In the genomic region with DNA sequence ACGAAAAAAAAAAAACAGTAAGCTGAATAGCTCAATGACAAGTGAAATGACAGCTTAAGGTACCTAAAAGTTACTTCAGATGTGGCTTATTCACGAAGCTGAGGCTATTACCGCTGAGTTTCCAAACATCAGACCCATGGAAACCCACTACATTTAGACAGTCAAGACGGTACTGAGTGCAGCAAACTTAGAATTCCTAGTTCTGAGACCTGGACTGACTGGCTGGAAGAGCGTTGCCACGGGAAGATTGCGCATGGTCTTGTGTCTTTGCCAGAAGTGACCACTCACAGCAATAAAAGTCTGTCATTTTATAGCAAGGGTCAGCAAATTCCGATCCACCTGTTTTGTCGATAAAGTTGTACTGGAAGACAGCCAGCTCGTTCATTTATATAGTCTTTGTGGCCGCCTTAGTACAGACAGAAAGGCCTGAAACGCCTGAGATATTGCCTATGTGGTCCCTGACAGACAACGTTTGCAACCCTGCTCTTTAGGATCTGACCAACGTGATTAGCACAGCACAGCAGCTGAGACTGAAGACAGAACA, we compare ENCODE assay signal across 29 cellular contexts. TPM values are rescaled to one million over a fixed set of nuclear protein-coding genes. Genes with fewer than 3 reads are reported as not detected.
"Had no signal": no experiment of that assay in that cellular context is flagged by ENCODE, and none has a peak within 500 bp of the region (broad histone marks: within the 10 kb centered on the region; RNA-seq: fewer than 3 reads in every experiment).

No MANE protein-coding gene starts in this region.

- FAIRE-seq: astrocyte had no signal

- H3K27me3 Mint-ChIP-seq: activated naive CD4-positive, alpha-beta T cell treated with anti-CD3 and anti-CD28 coated beads, Interleukin-2, amount 50 U/mL, for 24 hours; brain; central memory CD8-positive, alpha-beta T cell; IgD-negative memory B cell had no signal

- H3K4me1 Mint-ChIP-seq: activated naive CD4-positive, alpha-beta T cell treated with anti-CD3 and anti-CD28 coated beads, Interleukin-2, amount 50 U/mL, for 24 hours; brain; central memory CD8-positive, alpha-beta T cell; IgD-negative memory B cell had no signal

- H3K9me3 ChIP-seq: Peyer's patch, SJCRH30, SK-N-SH had no signal

- H3K27ac ChIP-seq: Peyer's patch, RWPE1, SJCRH30 had no signal

- DNase-seq: activated CD4-positive, alpha-beta T cell treated with anti-CD3 and anti-CD28 coated beads for 4 hours; activated CD4-positive, alpha-beta T cell treated with anti-CD3 and anti-CD28 coated beads, Interleukin-2, amount 50 U/mL, for 4 hours; activated CD8-positive, alpha-beta memory T cell treated with anti-CD3 and anti-CD28 coated beads, Interleukin-2, amount 50 U/mL, for 48 hours; activated CD8-positive, alpha-beta T cell treated with anti-CD3 and anti-CD28 coated beads, Interleukin-2, amount 10 ng/mL, durations not matched to agents 7 days and 5 days; activated gamma-delta T cell treated with Interleukin-2 at 50 U/mL for 16 hours; activated T-cell treated with anti-CD3 and anti-CD28 coated beads, Interleukin-2, amount 50 U/mL, for 48 hours; amygdala; Karpas-422; MM.1S; NCI-H1105; NCI-H1436; NCI-H1694 treated with DMSO at 0.1 percent for 48 hours; NCI-H2029 treated with DMSO at 0.1 percent for 48 hours; NCI-H510A treated with DMSO at 0.1 percent for 48 hours; NCI-H69; Peyer's patch; Right ventricle myocardium superior; SJCRH30; SK-N-SH; T-helper 1 cell had no signal

- H3K9ac ChIP-seq: SK-N-SH had no signal

- H3K27me3 ChIP-seq: Peyer's patch, SJCRH30 had no signal

- H3K4me3 ChIP-seq: Peyer's patch, SJCRH30 had no signal

- H3K27ac Mint-ChIP-seq: activated CD8-positive, alpha-beta T cell treated with anti-CD3 and anti-CD28 coated beads, Interleukin-2, amount 10 ng/mL, durations not matched to agents 7 days and 5 days; activated naive CD4-positive, alpha-beta T cell treated with anti-CD3 and anti-CD28 coated beads, Interleukin-2, amount 50 U/mL, for 24 hours; activated T-helper 2 cell treated with anti-CD3 and anti-CD28 coated beads, Interferon-gamma antibody, Interleukin-2, Interleukin-4, amounts not matched to agents 10 μg/mL and 5 μg/mL and 100 μg/mL, durations not matched to agents 14 hours and 24 hours and 36 hours; IgD-negative memory B cell had no signal

- H3K4me1 ChIP-seq: Peyer's patch, SJCRH30 had no signal

- ATAC-seq: activated CD4-positive, CD25-positive, alpha-beta regulatory T cell treated with anti-CD3 and anti-CD28 coated beads, Interleukin-2, amount 50 U/mL, for 24 hours; activated CD8-positive, alpha-beta T cell treated with anti-CD3 and anti-CD28 coated beads, Interleukin-2, amount 10 ng/mL, durations not matched to agents 7 days and 5 days had no signal

- H3K4me3 Mint-ChIP-seq: activated CD8-positive, alpha-beta T cell treated with anti-CD3 and anti-CD28 coated beads, Interleukin-2, amount 10 ng/mL, durations not matched to agents 7 days and 5 days; activated naive CD4-positive, alpha-beta T cell treated with anti-CD3 and anti-CD28 coated beads, Interleukin-2, amount 50 U/mL, for 24 hours; brain; central memory CD8-positive, alpha-beta T cell; IgD-negative memory B cell had no signal

- H3K4me2 ChIP-seq: SK-N-SH had no signal

- H3K9me3 Mint-ChIP-seq: activated naive CD4-positive, alpha-beta T cell treated with anti-CD3 and anti-CD28 coated beads, Interleukin-2, amount 50 U/mL, for 24 hours; activated T-helper 2 cell treated with anti-CD3 and anti-CD28 coated beads, Interferon-gamma antibody, Interleukin-2, Interleukin-4, amounts not matched to agents 10 μg/mL and 5 μg/mL and 100 μg/mL, durations not matched to agents 14 hours and 24 hours and 36 hours; brain; central memory CD8-positive, alpha-beta T cell; IgD-negative memory B cell had no signal

RNA-seq across cellular contexts. Expression of a gene that starts 19.2 kb away (rescaled TPM):
- total RNA-seq: activated CD8-positive, alpha-beta T cell treated with anti-CD3 and anti-CD28 coated beads, Interleukin-2, amount 10 ng/mL, durations not matched to agents 7 days and 5 days; activated T-helper 2 cell treated with anti-CD3 and anti-CD28 coated beads, Interferon-gamma antibody, Interleukin-2, Interleukin-4, amounts not matched to agents 10 μg/mL and 5 μg/mL and 100 μg/mL, durations not matched to agents 14 hours and 24 hours and 36 hours; astrocyte; Peyer's patch; Right ventricle myocardium superior; SJCRH30; T-helper 2 cell treated with Interferon-gamma antibody and Interleukin-4, amounts not matched to agents 100 ng/mL and 5 ng/mL, for 36 hours had no signal
- polyA plus RNA-seq: IgD-negative memory B cell, SK-N-SH had no signal
